In genomic region chr17:80254396-80255241, GRCh38 we compare ENCODE assay signal across 8 cellular contexts. TPM values are rescaled to one million over a fixed set of nuclear protein-coding genes. Genes with fewer than 3 reads are reported as not detected.
A peak's percentile ranks its signal among the peaks of the same experiment; 100 is the strongest.
DNase-seq lines count a peak whose midpoint lies in the region; ATAC-seq, FAIRE-seq and TF ChIP-seq lines count a peak whose summit lies in the region.

No MANE protein-coding gene starts in this region.

- POLR2A ChIA-PET in AG04450 (lab: Yijun Ruan, JAX), result interaction anchor here (0.6 kb wide), 1 partner anchor 33 kb away, joined by 3 read pairs; no protein-coding TSS in a partner anchor

- H3K27ac ChIP-seq in AG04450 (ENCODE audit: low read depth, low read length), result peak overlapping the region; percentile 88
- H3K27ac ChIP-seq in mucosa of rectum (ENCODE audit: low read depth in 2 of 2, low read length in 2 of 2), result peak overlapping the region; percentile 52 to 57
- peak overlapping the region; percentile 44 for H3K27ac ChIP-seq in vagina

- intact Hi-C loops in vagina (cut with DNase I), result no loop called here

- no peaks in the 10 kb centered on the region for H3K9me3 Mint-ChIP-seq in IgD-negative memory B cell

- CTCF ChIA-PET in AG04450 (lab: Charles Lee), result interaction anchor here (0.6 kb wide), 1 partner anchor 59 kb away, joined by 7 read pairs; no protein-coding TSS in a partner anchor

- DNase-seq in AG04450 (ENCODE audit: low read depth, low spot score) (peak; percentile 68), T-helper 22 cell (ENCODE audit: low read depth) (peak; percentile 47), bronchial epithelial cell (ENCODE audit: low read depth) (peak; percentile 93), vagina (ENCODE audit: extremely low spot score in 2 of 2) (no peak), NCI-H446 treated with DMSO at 0.1 percent for 48 hours (lab: John Stamatoyannopoulos, UW) (no peak)

- no peak overlapping the region for H3K4me3 ChIP-seq in AG04450 (ENCODE audit: low read depth, low read length)
- no peak overlapping the region for H3K4me3 ChIP-seq in bronchial epithelial cell (ENCODE audit: low read depth, low read length)
- H3K4me3 ChIP-seq in mucosa of rectum (ENCODE audit: low read length in 2 of 2), result no peak overlapping the region
- no peak overlapping the region for H3K4me3 ChIP-seq in vagina

- no peak overlapping the region for H3K9ac ChIP-seq in mucosa of rectum (ENCODE audit: low read depth in 1 of 2, low read length in 2 of 2)

- no peaks in the 10 kb centered on the region for H3K36me3 ChIP-seq in bronchial epithelial cell (ENCODE audit: control insufficient read depth, insufficient read depth, low read length)
- H3K36me3 ChIP-seq in mucosa of rectum (ENCODE audit: control insufficient read depth in 2 of 2, insufficient read depth in 2 of 2, low read length in 2 of 2), result no peaks in the 10 kb centered on the region
- H3K36me3 ChIP-seq in vagina, result peaks cover 0 to 6% of the 10 kb centered on the region in 2 donors

- TF ChIP-seq CTCF in AG04450 (IDR thresholded peaks at IDR 0.05; ENCODE audit: low read depth, low read length) (no peak), bronchial epithelial cell (IDR thresholded peaks at IDR 0.05; ENCODE audit: insufficient read depth, low read length, severe bottlenecking) (no peak), vagina (IDR thresholded peaks at IDR 0.05) (no peak)

- no peaks in the 10 kb centered on the region for H3K36me3 Mint-ChIP-seq in IgD-negative memory B cell

- peak overlapping the region in 2 of 3 donors; percentile 74 to 87 for H3K27ac Mint-ChIP-seq in IgD-negative memory B cell

- TF ChIP-seq POLR2A in vagina (IDR thresholded peaks at IDR 0.05), result no peak

- ATAC-seq in GM18873 (IDR thresholded peaks at IDR 0.05; ENCODE audit: low FRiP score, unreplicated experiment), result peak; percentile 57

- H3K9me3 ChIP-seq in AG04450 (ENCODE audit: control insufficient read depth, insufficient read depth, low read length) (peaks cover 2% of the 10 kb centered on the region; the same call in 1 of the 2 replicates), mucosa of rectum (ENCODE audit: control insufficient read depth in 2 of 2, low read length in 2 of 2) (no peaks in the 10 kb centered on the region), vagina (no peaks in the 10 kb centered on the region)

- no peaks in the 10 kb centered on the region for H3K27me3 Mint-ChIP-seq in IgD-negative memory B cell

- H3K4me1 ChIP-seq in mucosa of rectum (ENCODE audit: control insufficient read depth in 2 of 2, insufficient read depth in 2 of 2, low read length in 2 of 2) (peaks cover 12 to 19% of the 10 kb centered on the region in 2 donors), vagina (peaks cover 17% of the 10 kb centered on the region)

- peak; percentile 58 for FAIRE-seq in bronchial epithelial cell (lab: Jason Lieb, UNC)

- H3K27me3 ChIP-seq in AG04450 (ENCODE audit: control insufficient read depth, insufficient read depth, low read length) (no peaks in the 10 kb centered on the region), bronchial epithelial cell (ENCODE audit: control insufficient read depth, insufficient read depth, low read length) (no peaks in the 10 kb centered on the region), mucosa of rectum (ENCODE audit: control insufficient read depth in 2 of 2, insufficient read depth in 2 of 2, low read length in 2 of 2) (no peaks in the 10 kb centered on the region), vagina (no peaks in the 10 kb centered on the region)

- peaks cover 17 to 18% (median 17%) of the 10 kb centered on the region in 3 donors for H3K4me1 Mint-ChIP-seq in IgD-negative memory B cell

- H3K4me3 Mint-ChIP-seq in IgD-negative memory B cell, result peak overlapping the region in 2 of 4 donors; percentile 79 to 80

RNA-seq across cellular contexts. Expression of gene RNF213, which starts 6.0 kb away (rescaled TPM):
- polyA plus RNA-seq in AG04450 (2011; rRNA removed) (46.8 and 51.5 TPM in 2 replicates), IgD-negative memory B cell (26.2 TPM)
- polyA minus RNA-seq in AG04450 (2011; rRNA and poly(A)+ RNA removed), result 121 and 163 TPM in 2 replicates
- total RNA-seq in bronchial epithelial cell (41.3 and 46.2 TPM in 2 replicates), vagina (144 TPM)

RNA-seq across cellular contexts. Expression of gene SLC26A11, which starts 34.4 kb away (rescaled TPM):
- polyA plus RNA-seq in AG04450 (2011; rRNA removed) (8.9 and 11.7 TPM in 2 replicates), IgD-negative memory B cell (2.7 TPM)
- polyA minus RNA-seq in AG04450 (2011; rRNA and poly(A)+ RNA removed), result 5.6 and 13.0 TPM in 2 replicates
- total RNA-seq in bronchial epithelial cell (1.3 and 2.6 TPM in 2 replicates), vagina (22.8 TPM)

RNA-seq across cellular contexts. Expression of gene SGSH, which starts 34.5 kb away (rescaled TPM):
- polyA plus RNA-seq in AG04450 (2011; rRNA removed) (37.4 and 39.9 TPM in 2 replicates), IgD-negative memory B cell (31.6 TPM)
- polyA minus RNA-seq in AG04450 (2011; rRNA and poly(A)+ RNA removed), result 18.8 and 20.0 TPM in 2 replicates
- total RNA-seq in bronchial epithelial cell (6.1 and 9.6 TPM in 2 replicates), vagina (47.6 TPM)

Comparison
In these comparisons a context has a peak if more than half of its experiments do, and no peak if none do; other contexts are left out.
1. DNase-seq: peak in AG04450 (single experiment), T-helper 22 cell (single experiment) and bronchial epithelial cell (single experiment); none in vagina (0 of 2) and NCI-H446 treated with DMSO at 0.1 percent for 48 hours (single experiment).
2. Peak in every context shown above with its lines, with median percentiles within 50 percentile points of each other: H3K27ac ChIP-seq.